In the genomic region with DNA sequence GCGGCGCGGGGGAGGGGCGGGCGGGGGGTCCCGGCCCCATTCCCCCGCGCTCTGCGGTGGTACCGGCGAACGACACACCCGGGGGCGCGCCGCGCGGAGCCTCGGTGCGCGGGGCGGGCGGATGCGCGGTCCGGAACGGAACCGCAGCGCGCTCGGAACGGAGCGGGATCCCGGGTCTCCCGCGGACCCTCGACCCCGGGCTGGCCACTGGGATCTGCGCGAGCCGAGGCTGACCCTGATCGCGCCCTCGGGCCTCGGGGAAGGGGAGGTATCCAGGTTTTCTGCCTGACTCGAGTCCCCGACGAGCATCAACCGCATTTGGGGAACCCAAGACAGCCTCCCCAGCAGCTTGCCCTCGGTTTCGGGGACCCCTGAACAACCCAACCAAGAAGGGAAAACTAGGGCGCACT, we compare ENCODE assay signal across 8 cellular contexts. TPM values are rescaled to one million over a fixed set of nuclear protein-coding genes. Genes with fewer than 3 reads are reported as not detected.
A peak's percentile ranks its signal among the peaks of the same experiment; 100 is the strongest.
DNase-seq lines count a peak whose midpoint lies in the region; ATAC-seq and TF ChIP-seq lines count a peak whose summit lies in the region.
"Had no signal": no experiment of that assay in that cellular context is flagged by ENCODE, and none has a peak within 500 bp of the region (broad histone marks: within the 10 kb centered on the region; RNA-seq: fewer than 3 reads in every experiment).

No MANE protein-coding gene starts in this region.

- peaks cover 6 to 16% of the 10 kb centered on the region in 2 donors for H3K4me1 ChIP-seq in thoracic aorta (ENCODE audit: control insufficient read depth in 1 of 2, low read depth in 2 of 2)

- H3K27me3 ChIP-seq in thoracic aorta (replicated peaks; ENCODE audit: insufficient read depth) = no peaks in the 10 kb centered on the region

- no peaks in the 10 kb centered on the region for H3K36me3 ChIP-seq in thoracic aorta

- no peak for ATAC-seq in thoracic aorta (ENCODE audit: insufficient number of reproducible peaks, low FRiP score, low read depth)

- intact Hi-C loops in lower leg skin (cut with DNase I; ENCODE audit: low total_unique reads) = no loop called here

- no peaks in the 10 kb centered on the region for H3K9me3 ChIP-seq in thoracic aorta

- H3K4me3 ChIP-seq in LNCaP clone FGC (ENCODE audit: low read depth, low read length) = peak overlapping the region; percentile 31; the same call in 1 of the 2 replicates
- H3K4me3 ChIP-seq in lower leg skin (ENCODE audit: low read depth, poor library complexity, severe bottlenecking) = peak overlapping the region; percentile 4
- H3K4me3 ChIP-seq in thoracic aorta = peak overlapping the region; percentile 69

- H3K27ac ChIP-seq in thoracic aorta = no peak overlapping the region

- DNase-seq in LNCaP clone FGC (ENCODE audit: low read depth) (no peak), ecto neural progenitor cell (ENCODE audit: low spot score) (peak; percentile 69), lower leg skin (ENCODE audit: low spot score in 2 of 2) (peak in 1 of 2 donors; percentile 76), thoracic aorta (ENCODE audit: low spot score) (no peak), mucosa of gallbladder (ENCODE audit: low spot score) (no peak), SW 1271 (lab: John Stamatoyannopoulos, UW) (no peak), T1000 (lab: John Stamatoyannopoulos, UW) (no peak)
- DNase-seq: NCI-H2081 treated with DMSO at 0.1 percent for 48 hours had no signal

- 1 to 2% methylated on average over 8 to 27 of the region's 52 CpGs for WGBS in lower leg skin, 2 donors

- no peak for TF ChIP-seq CTCF in LNCaP clone FGC (IDR thresholded peaks at IDR 0.05; ENCODE audit: control insufficient read depth, extremely low read depth, insufficient read depth)
- no peak for TF ChIP-seq CTCF in lower leg skin (IDR thresholded peaks at IDR 0.05)
- TF ChIP-seq CTCF in thoracic aorta (IDR thresholded peaks at IDR 0.05) = no peak

- TF ChIP-seq POLR2A in lower leg skin (IDR thresholded peaks at IDR 0.05) = no peak

RNA-seq across cellular contexts. Expression of a gene that starts 0.4 kb away (rescaled TPM):
- total RNA-seq in lower leg skin (1 to 10 TPM in 2 of 4 donors, under 1 TPM in 1, not detected in 1; 0.72 to 3.9 (median 2.9) TPM), thoracic aorta (under 1 TPM in 1 of 2 donors, not detected in 1; 0.28 TPM), mucosa of gallbladder (0.35 TPM)

Comparison
In these comparisons a context has a peak if more than half of its experiments do, and no peak if none do; other contexts are left out.
1. H3K4me3 ChIP-seq: peak in every context shown above with its lines; median percentile 69 in thoracic aorta; 31 in LNCaP clone FGC; 4 in lower leg skin.